Comparison of ENCODE assay signal across 10 cellular contexts in genomic region chr17:63475491-63476412, GRCh38. TPM values are rescaled to one million over a fixed set of nuclear protein-coding genes. Genes with fewer than 3 reads are reported as not detected.
DNase-seq lines count a peak whose midpoint lies in the region; ATAC-seq and TF ChIP-seq lines count a peak whose summit lies in the region.
"Had no signal": no experiment of that assay in that cellular context is flagged by ENCODE, and none has a peak within 500 bp of the region (broad histone marks: within the 10 kb centered on the region; RNA-seq: fewer than 3 reads in every experiment).

No MANE protein-coding gene starts in this region.

- H4K20me1 ChIP-seq in OCI-LY3 (ENCODE audit: insufficient read depth, low read length), result no peaks in the 10 kb centered on the region

- no peak for ATAC-seq in GM21529 (IDR thresholded peaks at IDR 0.05; ENCODE audit: unreplicated experiment)

- peak overlapping the region; percentile 34; the same call in 1 of the 2 replicates for H2AFZ ChIP-seq in OCI-LY3 (ENCODE audit: low read depth, low read length)

- peak overlapping the region; percentile 55 for H3K4me3 Mint-ChIP-seq in activated CD4-positive, alpha-beta T cell treated with anti-CD3 and anti-CD28 coated beads, Interleukin-2, amount 10 ng/mL, durations not matched to agents 24 days and 14 days
- peak overlapping the region; percentile 75 for H3K4me3 Mint-ChIP-seq in glutamatergic neuron (ENCODE audit: unreplicated experiment)

- no peaks in the 10 kb centered on the region for H3K9me3 Mint-ChIP-seq in activated CD4-positive, alpha-beta T cell treated with anti-CD3 and anti-CD28 coated beads, Interleukin-2, amount 10 ng/mL, durations not matched to agents 24 days and 14 days
- H3K9me3 Mint-ChIP-seq in glutamatergic neuron (ENCODE audit: unreplicated experiment), result peaks cover 3% of the 10 kb centered on the region

- DNase-seq in activated CD4-positive, alpha-beta T cell treated with anti-CD3 and anti-CD28 coated beads, Interleukin-2, amount 10 ng/mL, durations not matched to agents 24 days and 14 days, result no peak
- DNase-seq in activated CD4-positive, alpha-beta T cell treated with anti-CD3 and anti-CD28 coated beads for 1 hour, result no peak
- DNase-seq in glutamatergic neuron (peak; percentile 17), GM10248 (ENCODE audit: extremely low spot score) (no peak), ascending aorta (ENCODE audit: low spot score in 2 of 2) (no peak)
- DNase-seq: hippocampal formation had no signal

- intact Hi-C loops in activated CD4-positive, alpha-beta T cell treated with anti-CD3 and anti-CD28 coated beads, Interleukin-2, amount 10 ng/mL, durations not matched to agents 24 days and 14 days (cut with micrococcal nuclease), result no loop called here
- intact Hi-C loops in ascending aorta (cut with DNase I), result no loop called here

- no peaks in the 10 kb centered on the region for H3K36me3 ChIP-seq in OCI-LY3 (replicated peaks; ENCODE audit: low read depth, low read length)
- H3K36me3 ChIP-seq in rectal smooth muscle tissue (ENCODE audit: control insufficient read depth, insufficient read depth, low read length), result no peaks in the 10 kb centered on the region
- H3K36me3 ChIP-seq in ascending aorta, result no peaks in the 10 kb centered on the region

- H3K36me3 Mint-ChIP-seq in activated CD4-positive, alpha-beta T cell treated with anti-CD3 and anti-CD28 coated beads, Interleukin-2, amount 10 ng/mL, durations not matched to agents 24 days and 14 days (ENCODE audit: low read depth), result peaks cover 2% of the 10 kb centered on the region
- no peaks in the 10 kb centered on the region for H3K36me3 Mint-ChIP-seq in glutamatergic neuron (ENCODE audit: unreplicated experiment)

- no peak for TF ChIP-seq CTCF in OCI-LY3 (IDR thresholded peaks at IDR 0.05; ENCODE audit: low read depth, low read length)
- no peak for TF ChIP-seq CTCF in glutamatergic neuron (IDR thresholded peaks at IDR 0.05; ENCODE audit: partially characterized antibody, unreplicated experiment)
- no peak for TF ChIP-seq CTCF in GM10248 (IDR thresholded peaks at IDR 0.05; ENCODE audit: control extremely low read depth, extremely low read depth, low read depth, missing control alignments)
- no peak for TF ChIP-seq CTCF in ascending aorta (IDR thresholded peaks at IDR 0.05)

- H3K27ac ChIP-seq in OCI-LY3 (ENCODE audit: low read length), result no peak overlapping the region
- no peak overlapping the region for H3K27ac ChIP-seq in rectal smooth muscle tissue (ENCODE audit: low read depth, low read length)
- no peak overlapping the region for H3K27ac ChIP-seq in ascending aorta

- POLR2A ChIA-PET in GM10248 (lab: Yijun Ruan, JAX), result no interaction called here

- H3K27ac Mint-ChIP-seq in activated CD4-positive, alpha-beta T cell treated with anti-CD3 and anti-CD28 coated beads, Interleukin-2, amount 10 ng/mL, durations not matched to agents 24 days and 14 days, result no peak overlapping the region
- H3K27ac Mint-ChIP-seq in glutamatergic neuron (ENCODE audit: unreplicated experiment), result peak overlapping the region; percentile 39

- CTCF ChIA-PET in GM10248 (lab: Yijun Ruan, JAX), result interaction anchor here (1.0 to 9.3 kb wide), 3 partner anchors 11 to 50 kb away, joined by 3 to 224 read pairs (median 3); no protein-coding TSS in a partner anchor

- H3K9me3 ChIP-seq in OCI-LY3 (ENCODE audit: insufficient read depth, low read length) (no peaks in the 10 kb centered on the region), ascending aorta (no peaks in the 10 kb centered on the region)

- peaks cover 22% of the 10 kb centered on the region for H3K4me1 ChIP-seq in OCI-LY3 (ENCODE audit: low read length)
- H3K4me1 ChIP-seq in rectal smooth muscle tissue (ENCODE audit: control insufficient read depth, insufficient read depth, low read length), result no peaks in the 10 kb centered on the region
- H3K4me1 ChIP-seq in ascending aorta, result peaks cover 0 to 15% of the 10 kb centered on the region in 2 donors

- H3K79me2 ChIP-seq in OCI-LY3 (ENCODE audit: low read length), result no peaks in the 10 kb centered on the region

- H3K27me3 Mint-ChIP-seq in activated CD4-positive, alpha-beta T cell treated with anti-CD3 and anti-CD28 coated beads, Interleukin-2, amount 10 ng/mL, durations not matched to agents 24 days and 14 days, result peaks cover 57% of the 10 kb centered on the region
- H3K27me3 Mint-ChIP-seq in glutamatergic neuron (ENCODE audit: unreplicated experiment), result peaks cover 4% of the 10 kb centered on the region

- peak overlapping the region; percentile 97 for H3K4me2 ChIP-seq in OCI-LY3 (ENCODE audit: low read length)

- H3K4me1 Mint-ChIP-seq in activated CD4-positive, alpha-beta T cell treated with anti-CD3 and anti-CD28 coated beads, Interleukin-2, amount 10 ng/mL, durations not matched to agents 24 days and 14 days, result peaks cover 16% of the 10 kb centered on the region
- peaks cover 16% of the 10 kb centered on the region for H3K4me1 Mint-ChIP-seq in glutamatergic neuron (ENCODE audit: low read depth, unreplicated experiment)

- H3K9ac ChIP-seq in OCI-LY3 (ENCODE audit: low read length), result peak overlapping the region; percentile 63; the same call in 1 of the 2 replicates
- no peak overlapping the region for H3K9ac ChIP-seq in rectal smooth muscle tissue (ENCODE audit: low read length)

- H3K27me3 ChIP-seq in OCI-LY3 (ENCODE audit: low read depth, low read length) (peaks cover 25% of the 10 kb centered on the region), rectal smooth muscle tissue (ENCODE audit: control insufficient read depth, insufficient read depth, low read length) (peaks cover 8% of the 10 kb centered on the region), ascending aorta (no peaks in the 10 kb centered on the region)

- H3K4me3 ChIP-seq in OCI-LY3 (ENCODE audit: low read length) (peak overlapping the region; percentile 92), rectal smooth muscle tissue (ENCODE audit: low read length) (peak overlapping the region; percentile 16), ascending aorta (peak overlapping the region in 1 of 2 donors; percentile 67)

RNA-seq across cellular contexts. Expression of gene ACE, which starts 1.1 kb away (rescaled TPM):
- 0.26 TPM in 1 of 2 replicates, not detected in the other for total RNA-seq in activated CD4-positive, alpha-beta T cell treated with anti-CD3 and anti-CD28 coated beads, Interleukin-2, amount 10 ng/mL, durations not matched to agents 24 days and 14 days
- total RNA-seq in glutamatergic neuron (ENCODE audit: unreplicated experiment) (3.7 TPM), ascending aorta (72.6 TPM)

RNA-seq across cellular contexts. Expression of gene CYB561, which starts 29.6 kb away (rescaled TPM):
- total RNA-seq in activated CD4-positive, alpha-beta T cell treated with anti-CD3 and anti-CD28 coated beads, Interleukin-2, amount 10 ng/mL, durations not matched to agents 24 days and 14 days, result 1.7 and 2.0 TPM in 2 replicates
- total RNA-seq in glutamatergic neuron (ENCODE audit: unreplicated experiment), result 17.2 TPM
- 23.0 TPM for total RNA-seq in ascending aorta

RNA-seq across cellular contexts. Expression of gene KCNH6, which starts 47.4 kb away (rescaled TPM):
- total RNA-seq in activated CD4-positive, alpha-beta T cell treated with anti-CD3 and anti-CD28 coated beads, Interleukin-2, amount 10 ng/mL, durations not matched to agents 24 days and 14 days, result not detected in 2 replicates
- total RNA-seq in glutamatergic neuron (ENCODE audit: unreplicated experiment) (4.1 TPM), ascending aorta (not detected)
- total RNA-seq: NCI-H460 had no signal

Comparison
In these comparisons a context has a peak if more than half of its experiments do, and no peak if none do; other contexts are left out.
1. RNA of gene ACE, which starts 1.1 kb away (total RNA-seq): 72.6 TPM in ascending aorta (single experiment); 3.7 TPM in glutamatergic neuron (single experiment) and 0.26 TPM in activated CD4-positive, alpha-beta T cell treated with anti-CD3 and anti-CD28 coated beads, Interleukin-2, amount 10 ng/mL, durations not matched to agents 24 days and 14 days; every median in the first group is over 10 times any median in the second.